11 cellular contexts compared by ENCODE assay signal in the genomic region with DNA sequence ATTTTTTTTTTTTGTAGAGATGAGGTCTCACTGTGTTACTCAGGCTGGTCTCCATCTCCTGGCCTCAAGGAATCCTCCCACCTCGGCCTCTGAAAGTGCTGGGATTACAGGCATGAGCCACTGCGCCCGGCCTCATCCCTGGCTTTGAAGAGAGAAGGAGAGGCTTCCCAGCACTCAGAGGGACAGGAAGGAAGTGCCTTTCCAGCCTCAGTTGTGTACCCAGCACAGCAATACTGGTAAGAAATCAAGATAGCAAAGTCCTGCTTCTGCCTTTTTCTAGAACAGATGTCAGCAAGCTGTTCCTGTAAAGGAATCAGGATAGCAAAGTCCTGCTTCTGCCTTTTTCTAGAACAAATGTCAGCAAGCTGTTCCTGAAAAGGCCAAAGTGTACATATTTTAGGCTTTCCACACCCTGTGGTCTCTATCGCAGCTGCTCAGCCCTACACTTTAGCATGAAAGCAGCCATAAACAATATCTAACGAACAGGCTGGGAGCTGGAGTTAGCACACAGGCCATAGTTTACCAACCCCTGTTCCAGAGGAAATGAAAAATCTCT. TPM values are rescaled to one million over a fixed set of nuclear protein-coding genes. Genes with fewer than 3 reads are reported as not detected.
DNase-seq lines count a peak whose midpoint lies in the region; ATAC-seq and TF ChIP-seq lines count a peak whose summit lies in the region.
"Had no signal": no experiment of that assay in that cellular context is flagged by ENCODE, and none has a peak within 500 bp of the region (broad histone marks: within the 10 kb centered on the region; RNA-seq: fewer than 3 reads in every experiment).

No MANE protein-coding gene starts in this region.

- DNase-seq in NCI-H1694 treated with DMSO at 0.1 percent for 48 hours (lab: John Stamatoyannopoulos, UW), result peak; percentile 12
- DNase-seq in NCI-H1694 (lab: John Stamatoyannopoulos, UW), result no peak
- no peak for DNase-seq in lung (ENCODE audit: low spot score)
- no peak for DNase-seq in activated CD8-positive, alpha-beta memory T cell treated with anti-CD3 and anti-CD28 coated beads, Interleukin-2, amount 10 ng/mL, durations not matched to agents 7 days and 5 days
- DNase-seq: activated CD4-positive, alpha-beta T cell treated with anti-CD3 and anti-CD28 coated beads for 4 hours; amniotic stem cell; DND-41; nephron progenitor cell had no signal

- peaks cover 3% of the 10 kb centered on the region for H3K4me1 Mint-ChIP-seq in activated CD8-positive, alpha-beta memory T cell treated with anti-CD3 and anti-CD28 coated beads, Interleukin-2, amount 10 ng/mL, durations not matched to agents 7 days and 5 days

- WGBS in lung, 2 donors, result 61 to 76% methylated on average over 5 of the region's 5 CpGs
- WGBS in urinary bladder, result 40% methylated on average over 5 of the region's 5 CpGs

- H3K4me3 ChIP-seq in lung (no peak overlapping the region), urinary bladder (ENCODE audit: low read depth, low read length) (no peak overlapping the region)

- CTCF ChIA-PET in activated CD8-positive, alpha-beta memory T cell treated with anti-CD3 and anti-CD28 coated beads, Interleukin-2, amount 10 ng/mL, durations not matched to agents 7 days and 5 days (lab: Charles Lee), result interaction anchor here (1.4 kb wide), 1 partner anchor 16 kb away, joined by 4 read pairs; no protein-coding TSS in a partner anchor

- H3K27ac ChIP-seq in lung (ENCODE audit: low read depth in 1 of 2, low read length in 1 of 2) (peak overlapping the region; percentile 28 to 78), urinary bladder (ENCODE audit: low read depth) (peak overlapping the region; percentile 46)
- H3K27ac ChIP-seq: 22Rv1 had no signal

- H3K9me3 Mint-ChIP-seq in activated CD8-positive, alpha-beta memory T cell treated with anti-CD3 and anti-CD28 coated beads, Interleukin-2, amount 10 ng/mL, durations not matched to agents 7 days and 5 days (ENCODE audit: low read depth), result no peaks in the 10 kb centered on the region
- H3K9me3 Mint-ChIP-seq: nephron progenitor cell had no signal

- no peak overlapping the region for H3K27ac Mint-ChIP-seq in activated CD8-positive, alpha-beta memory T cell treated with anti-CD3 and anti-CD28 coated beads, Interleukin-2, amount 10 ng/mL, durations not matched to agents 7 days and 5 days
- H3K27ac Mint-ChIP-seq: nephron progenitor cell had no signal

- no peak for TF ChIP-seq CTCF in lung (IDR thresholded peaks at IDR 0.05; ENCODE audit: control extremely low read depth, extremely low read depth)

- peaks cover 30% of the 10 kb centered on the region for H3K27me3 Mint-ChIP-seq in activated CD8-positive, alpha-beta memory T cell treated with anti-CD3 and anti-CD28 coated beads, Interleukin-2, amount 10 ng/mL, durations not matched to agents 7 days and 5 days

- no peaks in the 10 kb centered on the region for H3K9me3 ChIP-seq in lung (ENCODE audit: control insufficient read depth in 2 of 2, insufficient read depth in 1 of 2, low read length in 1 of 2)

- ATAC-seq in lung (ENCODE audit: insufficient read depth, low FRiP score) (no peak), GM19395 (IDR thresholded peaks at IDR 0.05; ENCODE audit: unreplicated experiment) (no peak)
- no peak for ATAC-seq in activated CD8-positive, alpha-beta memory T cell treated with anti-CD3 and anti-CD28 coated beads, Interleukin-2, amount 10 ng/mL, durations not matched to agents 7 days and 5 days

- H3K4me1 ChIP-seq in lung (ENCODE audit: control insufficient read depth in 2 of 2, insufficient read depth in 2 of 2, low read length in 2 of 2) (peaks cover 0 to 8% of the 10 kb centered on the region in 2 donors), urinary bladder (ENCODE audit: insufficient read depth) (no peaks in the 10 kb centered on the region)

- no peaks in the 10 kb centered on the region for H3K27me3 ChIP-seq in lung (ENCODE audit: control insufficient read depth, insufficient read depth)

- no peak overlapping the region for H3K4me3 Mint-ChIP-seq in activated CD8-positive, alpha-beta memory T cell treated with anti-CD3 and anti-CD28 coated beads, Interleukin-2, amount 10 ng/mL, durations not matched to agents 7 days and 5 days
- H3K4me3 Mint-ChIP-seq: nephron progenitor cell had no signal

- H3K36me3 Mint-ChIP-seq in activated CD8-positive, alpha-beta memory T cell treated with anti-CD3 and anti-CD28 coated beads, Interleukin-2, amount 10 ng/mL, durations not matched to agents 7 days and 5 days, result no peaks in the 10 kb centered on the region

- no peaks in the 10 kb centered on the region for H3K36me3 ChIP-seq in lung (ENCODE audit: control insufficient read depth in 2 of 2, insufficient read depth in 2 of 2, low read length in 2 of 2)
- H3K36me3 ChIP-seq in urinary bladder (ENCODE audit: insufficient read depth), result no peaks in the 10 kb centered on the region

RNA-seq across cellular contexts. Expression of gene PLTP, which starts 6.3 kb away (rescaled TPM):
- total RNA-seq in lung (10 to 100 TPM; 63.6 to 97.7 TPM), urinary bladder (51.5 TPM)
- polyA plus RNA-seq in lung (100 to 1,000 TPM in 1 of 2 donors, 10 to 100 TPM in 1; 26.9 to 125 TPM), urinary bladder (221 TPM)
- 1 to 10 TPM; 3.2 to 3.3 TPM for total RNA-seq in activated CD8-positive, alpha-beta memory T cell treated with anti-CD3 and anti-CD28 coated beads, Interleukin-2, amount 10 ng/mL, durations not matched to agents 7 days and 5 days

RNA-seq across cellular contexts. Expression of gene PCIF1, which starts 16.2 kb away (rescaled TPM):
- total RNA-seq in lung (10 to 100 TPM; 27.7 to 48.1 TPM), urinary bladder (11.5 TPM)
- polyA plus RNA-seq in lung (10 to 100 TPM; 28.4 to 35.6 TPM), urinary bladder (44.0 TPM)
- total RNA-seq in activated CD8-positive, alpha-beta memory T cell treated with anti-CD3 and anti-CD28 coated beads, Interleukin-2, amount 10 ng/mL, durations not matched to agents 7 days and 5 days, result 10 to 100 TPM; 41.6 to 52.3 TPM

RNA-seq across cellular contexts. Expression of gene CTSA, which starts 27.1 kb away (rescaled TPM):
- total RNA-seq in lung (100 to 1,000 TPM in 1 of 2 donors, 10 to 100 TPM in 1; 72.2 to 170 TPM), urinary bladder (31.7 TPM)
- polyA plus RNA-seq in lung (100 to 1,000 TPM; 109 to 247 TPM), urinary bladder (129 TPM)
- total RNA-seq in activated CD8-positive, alpha-beta memory T cell treated with anti-CD3 and anti-CD28 coated beads, Interleukin-2, amount 10 ng/mL, durations not matched to agents 7 days and 5 days, result 10 to 100 TPM; 55.5 to 69.6 TPM

RNA-seq across cellular contexts. Expression of gene NEURL2, which starts 27.3 kb away (rescaled TPM):
- total RNA-seq in lung (1 to 10 TPM; 5.8 to 8.3 TPM), urinary bladder (4.8 TPM)
- polyA plus RNA-seq in lung (1 to 10 TPM; 1.5 to 3.9 TPM), urinary bladder (11.7 TPM)
- total RNA-seq in activated CD8-positive, alpha-beta memory T cell treated with anti-CD3 and anti-CD28 coated beads, Interleukin-2, amount 10 ng/mL, durations not matched to agents 7 days and 5 days, result 1 to 10 TPM in 1 of 2 experiments, under 1 TPM in 1; 0.91 to 1.9 TPM

RNA-seq across cellular contexts. Expression of gene SPATA25, which starts 30.8 kb away (rescaled TPM):
- 1 to 10 TPM; 2.1 to 3.8 TPM for total RNA-seq in lung
- under 1 TPM; 0.77 to 0.97 TPM for polyA plus RNA-seq in lung
- 1.7 TPM for total RNA-seq in urinary bladder
- polyA plus RNA-seq in urinary bladder, result 3.8 TPM
- total RNA-seq in activated CD8-positive, alpha-beta memory T cell treated with anti-CD3 and anti-CD28 coated beads, Interleukin-2, amount 10 ng/mL, durations not matched to agents 7 days and 5 days, result 1 to 10 TPM in 1 of 2 experiments, under 1 TPM in 1; 0.55 to 1.2 TPM

Comparison
In these comparisons a context has a peak if more than half of its experiments do, and no peak if none do; other contexts are left out.
1. RNA of gene PLTP, which starts 6.3 kb away (total RNA-seq): 63.6 to 97.7 TPM in lung and 51.5 TPM in urinary bladder (single experiment); 3.2 to 3.3 TPM in activated CD8-positive, alpha-beta memory T cell treated with anti-CD3 and anti-CD28 coated beads, Interleukin-2, amount 10 ng/mL, durations not matched to agents 7 days and 5 days; every median in the first group is over 10 times any median in the second.